ENCODE assay signal across 25 cellular contexts in genomic region chr16:80150978-80151705, GRCh38.
DNase-seq lines count a peak whose midpoint lies in the region; ATAC-seq and TF ChIP-seq lines count a peak whose summit lies in the region.
"Had no signal": no experiment of that assay in that cellular context is flagged by ENCODE, and none has a peak within 500 bp of the region (broad histone marks: within the 10 kb centered on the region; RNA-seq: fewer than 3 reads in every experiment).

No MANE protein-coding gene starts in this region.

- TF ChIP-seq POLR2A in heart left ventricle (IDR thresholded peaks at IDR 0.05): no peak

- no peak overlapping the region for H3K9ac ChIP-seq in adipocyte (ENCODE audit: low read length)
- H3K9ac ChIP-seq in smooth muscle cell (ENCODE audit: low read depth): no peak overlapping the region
- H3K9ac ChIP-seq: KMS-11 had no signal

- no peaks in the 10 kb centered on the region for H3F3A ChIP-seq in smooth muscle cell (ENCODE audit: low read depth)

- ATAC-seq in Right ventricle myocardium superior (ENCODE audit: poor library complexity) (peak; percentile 62), heart left ventricle (no peak), left ventricle myocardium superior (peak; percentile 60), HG03108 (IDR thresholded peaks at IDR 0.05; ENCODE audit: unreplicated experiment) (no peak)
- ATAC-seq: activated CD8-positive, alpha-beta T cell treated with anti-CD3 and anti-CD28 coated beads, Interleukin-2, amount 10 ng/mL, durations not matched to agents 7 days and 5 days; effector memory CD8-positive, alpha-beta T cell; naive thymus-derived CD4-positive, alpha-beta T cell; Panc1 had no signal

- intact Hi-C loops in Right ventricle myocardium superior (cut with DNase I) (no loop called here), heart left ventricle (cut with DNase I) (no loop called here), left ventricle myocardium superior (cut with micrococcal nuclease) (no loop called here)

- no peak overlapping the region for H2AFZ ChIP-seq in smooth muscle cell (ENCODE audit: low read depth)

- H3K27ac ChIP-seq in heart left ventricle (peak overlapping the region in 1 of 12 donors; percentile 11), smooth muscle cell (ENCODE audit: low read depth) (no peak overlapping the region)
- H3K27ac ChIP-seq: KMS-11, SJCRH30 had no signal

- H3K36me3 ChIP-seq in heart left ventricle (no peaks in the 10 kb centered on the region), adipocyte (ENCODE audit: control insufficient read depth, insufficient read depth, low read length, severe bottlenecking) (no peaks in the 10 kb centered on the region), smooth muscle cell (ENCODE audit: low read depth) (no peaks in the 10 kb centered on the region)
- H3K36me3 ChIP-seq: SJCRH30 had no signal

- H3K4me2 ChIP-seq in smooth muscle cell: peak overlapping the region; percentile 37
- H3K4me2 ChIP-seq: KMS-11 had no signal

- H3K27me3 ChIP-seq in heart left ventricle (peaks cover 0 to 5% (median 0%) of the 10 kb centered on the region in 9 donors), adipocyte (replicated peaks; ENCODE audit: control insufficient read depth, insufficient read depth, low read length) (no peaks in the 10 kb centered on the region), smooth muscle cell (ENCODE audit: low read depth) (no peaks in the 10 kb centered on the region)
- H3K27me3 ChIP-seq: SJCRH30 had no signal

- WGBS in heart left ventricle, 4 donors: 62 to 82% (median 68%) methylated on average over 3 of the region's 3 CpGs
- 67% methylated on average over 3 of the region's 3 CpGs for WGBS in smooth muscle cell (ENCODE audit: low lambda C conversion rate)

- no peaks in the 10 kb centered on the region for H3K79me2 ChIP-seq in smooth muscle cell (ENCODE audit: low read depth)

- H3K4me3 ChIP-seq in heart left ventricle (no peak overlapping the region), adipocyte (ENCODE audit: low read length) (peak overlapping the region; percentile 48), smooth muscle cell (no peak overlapping the region)
- H3K4me3 ChIP-seq: SJCRH30 had no signal

- peaks cover 0 to 8% (median 0%) of the 10 kb centered on the region in 12 donors for H3K4me1 ChIP-seq in heart left ventricle
- peaks cover 29% of the 10 kb centered on the region for H3K4me1 ChIP-seq in adipocyte (ENCODE audit: control insufficient read depth, insufficient read depth, low read length)
- peaks cover 8% of the 10 kb centered on the region for H3K4me1 ChIP-seq in smooth muscle cell (ENCODE audit: low read depth)

- H4K20me1 ChIP-seq in smooth muscle cell (ENCODE audit: low read depth): no peaks in the 10 kb centered on the region

- TF ChIP-seq CTCF in heart left ventricle (IDR thresholded peaks at IDR 0.05): no peak
- TF ChIP-seq CTCF in smooth muscle cell (IDR thresholded peaks at IDR 0.05; ENCODE audit: borderline replicate concordance, insufficient read depth, poor library complexity, severe bottlenecking): no peak

- H3K9me3 ChIP-seq in heart left ventricle (no peaks in the 10 kb centered on the region), adipocyte (ENCODE audit: control insufficient read depth, low read length) (no peaks in the 10 kb centered on the region), smooth muscle cell (replicated peaks; ENCODE audit: low read depth) (no peaks in the 10 kb centered on the region)
- H3K9me3 ChIP-seq: SJCRH30 had no signal

- no peak for DNase-seq in Right ventricle myocardium superior
- DNase-seq in heart left ventricle: no peak
- DNase-seq in adipocyte (ENCODE audit: low read depth): peak; percentile 56
- DNase-seq in left ventricle myocardium superior: no peak
- DNase-seq in smooth muscle cell (lab: John Stamatoyannopoulos, UW; ENCODE audit: unreplicated experiment): no peak
- DNase-seq in kidney tubule cell (ENCODE audit: low spot score): no peak
- DNase-seq in NCI-H510A treated with DMSO at 0.1 percent for 48 hours (lab: John Stamatoyannopoulos, UW): no peak
- DNase-seq: activated CD8-positive, alpha-beta T cell treated with anti-CD3 and anti-CD28 coated beads, Interleukin-2, amount 10 ng/mL, durations not matched to agents 7 days and 5 days; activated effector memory CD4-positive, alpha-beta T cell treated with Interleukin-2 at 50 U/mL for 16 hours; activated naive CD8-positive, alpha-beta T cell treated with anti-CD3 and anti-CD28 coated beads, Interleukin-2, amount 10 ng/mL, durations not matched to agents 7 days and 5 days; activated T-cell treated with anti-CD3 and anti-CD28 coated beads for 4 hours; CD4-positive, CD25-positive, alpha-beta regulatory T cell; effector memory CD8-positive, alpha-beta T cell; kidney glomerular epithelial cell; MV-4-11; naive thymus-derived CD4-positive, alpha-beta T cell; NCI-H1694; NCI-H2171; NCI-H524; nucleus accumbens; SJCRH30; substantia nigra had no signal

Comparison
In these comparisons a context has a peak if more than half of its experiments do, and no peak if none do; other contexts are left out.
1. ATAC-seq: peak in Right ventricle myocardium superior (single experiment) and left ventricle myocardium superior (single experiment); none in heart left ventricle (0 of 4) and HG03108 (single experiment).